16 cellular contexts compared by ENCODE assay signal in the genomic region with DNA sequence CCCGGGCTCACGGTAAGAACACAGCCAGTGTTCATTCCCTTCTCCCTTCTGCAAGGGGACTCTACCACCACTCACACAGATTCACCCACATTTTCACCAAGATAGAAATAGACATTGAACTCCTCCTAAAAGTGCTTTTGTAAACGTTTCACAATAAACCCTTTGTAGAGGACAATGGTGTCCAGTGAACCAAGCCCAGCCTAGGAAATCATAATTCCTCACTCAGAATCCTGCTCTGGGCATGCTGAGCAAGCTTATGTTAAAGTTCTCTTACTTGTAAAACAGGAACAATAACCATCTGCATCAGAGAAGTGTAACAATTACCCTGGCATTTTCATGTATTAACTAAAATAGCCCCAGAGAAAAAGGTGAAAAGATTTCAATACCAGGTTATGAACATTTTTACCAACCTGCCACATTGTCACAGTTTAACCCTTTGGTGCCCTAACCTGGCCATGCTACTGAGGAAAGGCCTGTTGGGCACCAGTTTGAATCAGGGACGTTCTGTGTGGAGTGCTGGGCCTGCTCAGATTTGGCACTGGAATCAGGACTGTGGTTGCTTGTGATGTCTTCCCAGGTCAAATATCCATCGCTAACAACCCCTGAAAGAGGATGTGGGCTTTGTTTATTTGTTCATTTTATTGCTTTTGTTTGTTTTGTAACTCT. TPM values are rescaled to one million over a fixed set of nuclear protein-coding genes. Genes with fewer than 3 reads are reported as not detected.
DNase-seq lines count a peak whose midpoint lies in the region; ATAC-seq and TF ChIP-seq lines count a peak whose summit lies in the region.
"Had no signal": no experiment of that assay in that cellular context is flagged by ENCODE, and none has a peak within 500 bp of the region (broad histone marks: within the 10 kb centered on the region; RNA-seq: fewer than 3 reads in every experiment).

No MANE protein-coding gene starts in this region.

- H3K27ac Mint-ChIP-seq in neural crest cell (ENCODE audit: unreplicated experiment), result peak overlapping the region; percentile 28
- H3K27ac Mint-ChIP-seq: B cell had no signal

- no peaks in the 10 kb centered on the region for H3K27me3 ChIP-seq in MM.1S (replicated peaks; ENCODE audit: insufficient read depth, low read length)
- H3K27me3 ChIP-seq in effector memory CD4-positive, alpha-beta T cell (replicated peaks; ENCODE audit: control insufficient read depth, insufficient read depth, low read length, poor library complexity, severe bottlenecking), result no peaks in the 10 kb centered on the region
- H3K27me3 ChIP-seq: hepatocyte, MG63 had no signal

- peaks cover 31% of the 10 kb centered on the region for H3K79me2 ChIP-seq in MM.1S (ENCODE audit: low read length)
- H3K79me2 ChIP-seq: hepatocyte had no signal

- H3K9me3 Mint-ChIP-seq in neural crest cell, result no peaks in the 10 kb centered on the region
- H3K9me3 Mint-ChIP-seq: naive thymus-derived CD8-positive, alpha-beta T cell had no signal

- H3K27ac ChIP-seq in MM.1S (ENCODE audit: low read length), result no peak overlapping the region; the same call in 1 of the 2 replicates
- H3K27ac ChIP-seq in cingulate gyrus (ENCODE audit: low read depth, low read length), result peak overlapping the region; percentile 87
- no peak overlapping the region for H3K27ac ChIP-seq in effector memory CD4-positive, alpha-beta T cell (ENCODE audit: insufficient read depth, low read length, poor library complexity, severe bottlenecking)
- H3K27ac ChIP-seq: hepatocyte had no signal

- H3K36me3 Mint-ChIP-seq in neural crest cell (ENCODE audit: low read depth), result no peaks in the 10 kb centered on the region
- H3K36me3 Mint-ChIP-seq: naive thymus-derived CD8-positive, alpha-beta T cell had no signal

- no peaks in the 10 kb centered on the region for H3K27me3 Mint-ChIP-seq in neural crest cell (ENCODE audit: low read depth)
- H3K27me3 Mint-ChIP-seq: B cell; naive thymus-derived CD8-positive, alpha-beta T cell had no signal

- peak overlapping the region; percentile 2; the same call in 1 of the 2 replicates for H3K4me2 ChIP-seq in MM.1S (ENCODE audit: low read depth, low read length)
- H3K4me2 ChIP-seq: hepatocyte had no signal

- peaks cover 16% of the 10 kb centered on the region for H3K4me1 Mint-ChIP-seq in neural crest cell

- H4K20me1 ChIP-seq in MM.1S (ENCODE audit: insufficient read depth, low read length), result no peaks in the 10 kb centered on the region

- H3K4me3 ChIP-seq in MM.1S (ENCODE audit: low read length), result no peak overlapping the region
- H3K4me3 ChIP-seq in effector memory CD4-positive, alpha-beta T cell (ENCODE audit: insufficient read depth, low read depth, low read length, poor library complexity, severe bottlenecking), result no peak overlapping the region
- H3K4me3 ChIP-seq: hepatocyte, MG63 had no signal

- H3K4me3 Mint-ChIP-seq in neural crest cell, result no peak overlapping the region
- H3K4me3 Mint-ChIP-seq: B cell had no signal

- TF ChIP-seq CTCF in MM.1S (IDR thresholded peaks at IDR 0.05; ENCODE audit: low read length), result no peak
- no peak for TF ChIP-seq CTCF in neural crest cell (conservative IDR thresholded peaks at IDR 0.05)

- no peak overlapping the region for H3K9ac ChIP-seq in MM.1S (ENCODE audit: low read length)

- DNase-seq in Ammon's horn (ENCODE audit: low spot score) (peak; percentile 56), MM.1S (no peak), neural crest cell (ENCODE audit: low read depth, low spot score) (no peak)
- DNase-seq in effector memory CD4-positive, alpha-beta T cell, result no peak
- DNase-seq: DMS79 treated with DMSO at 0.1 percent for 48 hours; erythroblast; MG63; naive thymus-derived CD8-positive, alpha-beta T cell; NCI-H2171; SHP77 had no signal

- H3F3A ChIP-seq in MM.1S (ENCODE audit: insufficient read depth, low read length), result peaks cover 37% of the 10 kb centered on the region

- no peak for ATAC-seq in HG03097 (IDR thresholded peaks at IDR 0.05; ENCODE audit: low FRiP score, unreplicated experiment)
- no peak for ATAC-seq in GM19463 (IDR thresholded peaks at IDR 0.05; ENCODE audit: unreplicated experiment)
- ATAC-seq in HG03442 (IDR thresholded peaks at IDR 0.05; ENCODE audit: unreplicated experiment), result no peak
- ATAC-seq: naive thymus-derived CD8-positive, alpha-beta T cell had no signal

- H3K36me3 ChIP-seq in MM.1S (replicated peaks; ENCODE audit: insufficient read depth, low read length), result no peaks in the 10 kb centered on the region
- H3K36me3 ChIP-seq in effector memory CD4-positive, alpha-beta T cell (ENCODE audit: control insufficient read depth, insufficient read depth, low read length), result no peaks in the 10 kb centered on the region
- H3K36me3 ChIP-seq: MG63 had no signal

- H3K9me2 ChIP-seq in MM.1S (replicated peaks; ENCODE audit: insufficient read depth, low read length), result no peaks in the 10 kb centered on the region

- H3K4me1 ChIP-seq in MM.1S (ENCODE audit: low read length), result peaks cover 38% of the 10 kb centered on the region
- H3K4me1 ChIP-seq in effector memory CD4-positive, alpha-beta T cell (ENCODE audit: control insufficient read depth, insufficient read depth, low read length, poor library complexity, severe bottlenecking), result peaks cover 15% of the 10 kb centered on the region

- peak overlapping the region; percentile 19; the same call in 1 of the 2 replicates for H2AFZ ChIP-seq in MM.1S (ENCODE audit: low read length)
- H2AFZ ChIP-seq: hepatocyte had no signal

- no peaks in the 10 kb centered on the region for H3K9me3 ChIP-seq in MM.1S (replicated peaks; ENCODE audit: insufficient read depth, low read length)
- H3K9me3 ChIP-seq in effector memory CD4-positive, alpha-beta T cell (ENCODE audit: control insufficient read depth, low read length), result no peaks in the 10 kb centered on the region
- H3K9me3 ChIP-seq: MG63 had no signal

RNA-seq across cellular contexts. Expression of a gene that starts 22.5 kb away (rescaled TPM):
- total RNA-seq in neural crest cell, result 143 and 144 TPM in 2 replicates

RNA-seq across cellular contexts. Expression of a gene that starts 56.6 kb away (rescaled TPM):
- 30.2 and 30.9 TPM in 2 replicates for total RNA-seq in neural crest cell
